Comparison of ENCODE assay signal across 1 cellular context in the genomic region with DNA sequence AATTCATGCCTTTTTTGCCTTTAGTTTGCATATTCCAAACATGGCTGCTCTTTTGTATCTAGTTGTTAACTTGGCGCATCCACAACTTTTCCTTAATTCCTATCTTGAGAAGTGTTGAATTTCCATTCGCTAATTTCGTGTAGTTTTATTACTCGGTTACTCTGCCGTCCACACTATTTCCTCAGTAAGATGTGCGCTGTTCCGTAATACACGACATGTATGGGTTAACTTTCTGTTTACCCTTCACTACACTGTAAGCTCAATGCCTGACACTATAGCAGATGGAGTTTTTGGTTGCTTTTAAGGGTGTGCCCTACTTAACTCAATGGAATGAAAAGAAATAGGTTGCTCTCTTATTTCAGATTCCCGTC.
TF ChIP-seq lines count a peak whose summit lies in the region.

No MANE protein-coding gene starts in this region.

TF ChIP-seq in SK-N-SH treated with all-trans-retinoic acid at 6 μM for 48 hours, 23 proteins besides CTCF, POLR2A, EP300 and RAD21 (continued from another document):
- TF ChIP-seq TSHZ2 (CRISPR knock-in tag; IDR thresholded peaks at IDR 0.05) = no peak
- TF ChIP-seq TCF4 (CRISPR knock-in tag; IDR thresholded peaks at IDR 0.05; ENCODE audit: borderline replicate concordance) = no peak
- TF ChIP-seq ZNF8 (CRISPR knock-in tag; IDR thresholded peaks at IDR 0.05) = no peak
